ENCODE assay signal across 34 cellular contexts in genomic region chr16:88912556-88912955, GRCh38. TPM values are rescaled to one million over a fixed set of nuclear protein-coding genes. Genes with fewer than 3 reads are reported as not detected.
"Had no signal": no experiment of that assay in that cellular context is flagged by ENCODE, and none has a peak within 500 bp of the region (broad histone marks: within the 10 kb centered on the region; RNA-seq: fewer than 3 reads in every experiment).

No MANE protein-coding gene starts in this region.

- H3K9me3 Mint-ChIP-seq: mesothelial cell of epicardium; naive B cell; stimulated activated naive CD8-positive, alpha-beta T cell treated with anti-CD3 and anti-CD28 coated beads, Interleukin-15, amount 100 ng/mL, for 72 hours had no signal

- DNase-seq: dorsolateral prefrontal cortex; effector CD4-positive, alpha-beta T cell; foreskin fibroblast; gastrocnemius medialis; heart left ventricle; kidney; mesenchymal stem cell; mucosa of descending colon; naive B cell; occipital lobe; ovary; posterior cingulate gyrus; psoas muscle; right cardiac atrium; sigmoid colon; stimulated activated CD4-positive, alpha-beta T cell treated with anti-CD3 and anti-CD28 coated beads, Interleukin-2, amount 100 ng/mL, for 24 hours; stimulated activated CD4-positive, alpha-beta T cell treated with anti-CD3 and anti-CD28 coated beads, Interleukin-4, amount 100 ng/mL, for 24 hours; stimulated activated naive CD4-positive, alpha-beta T cell; stimulated activated naive CD8-positive, alpha-beta T cell treated with anti-CD3 and anti-CD28 coated beads, Interleukin-15, amount 100 ng/mL, for 72 hours; transverse colon; upper lobe of right lung; uterus had no signal

- H3K4me3 ChIP-seq: dorsolateral prefrontal cortex, gastrocnemius medialis, heart left ventricle, hepatocyte, lung, mucosa of descending colon, neural progenitor cell, ovary, psoas muscle, sigmoid colon, suprapubic skin, transverse colon, upper lobe of right lung, uterus had no signal

- H3K4me1 ChIP-seq: psoas muscle, uterus had no signal

- H3K4me3 Mint-ChIP-seq: mesothelial cell of epicardium; natural killer cell treated with Interleukin-12 subunit alpha and Interleukin-12 subunit beta and Interleukin-15 and Interleukin-18, amount 100 ng/mL, for 72 hours; neural progenitor cell; stimulated activated naive CD8-positive, alpha-beta T cell treated with anti-CD3 and anti-CD28 coated beads, Interleukin-15, amount 100 ng/mL, for 72 hours had no signal

- H3K27me3 Mint-ChIP-seq: naive B cell had no signal

- H3K36me3 ChIP-seq: gastrocnemius medialis, heart left ventricle, neural progenitor cell, ovary, sigmoid colon, suprapubic skin, transverse colon, upper lobe of right lung, uterus had no signal

- H3K27me3 ChIP-seq: gastrocnemius medialis, heart left ventricle, hepatocyte, neural progenitor cell, ovary, suprapubic skin, upper lobe of right lung, uterus had no signal

- H3K9ac ChIP-seq: neural progenitor cell had no signal

- H3K27ac Mint-ChIP-seq: mesothelial cell of epicardium; natural killer cell treated with Interleukin-12 subunit alpha and Interleukin-12 subunit beta and Interleukin-15 and Interleukin-18, amount 100 ng/mL, for 72 hours; neural progenitor cell; stimulated activated naive CD8-positive, alpha-beta T cell treated with anti-CD3 and anti-CD28 coated beads, Interleukin-15, amount 100 ng/mL, for 72 hours had no signal

- H3K4me2 ChIP-seq: hepatocyte, neural progenitor cell had no signal

- H3K27ac ChIP-seq: dorsolateral prefrontal cortex, epithelial cell of prostate, gastrocnemius medialis, heart left ventricle, hepatocyte, neural progenitor cell, ovary, psoas muscle, sigmoid colon, suprapubic skin, transverse colon, upper lobe of right lung, uterus had no signal

- ATAC-seq: esophagus mucosa; gastrocnemius medialis; heart left ventricle; left lobe of liver; mucosa of descending colon; natural killer cell treated with Interleukin-12 subunit alpha and Interleukin-12 subunit beta and Interleukin-15 and Interleukin-18, amount 100 ng/mL, for 72 hours; psoas muscle; right cardiac atrium; stimulated activated naive CD8-positive, alpha-beta T cell treated with anti-CD3 and anti-CD28 coated beads, Interleukin-15, amount 100 ng/mL, for 72 hours; upper lobe of right lung had no signal

- H3K9me3 ChIP-seq: gastrocnemius medialis, heart left ventricle, mucosa of descending colon, ovary, psoas muscle, sigmoid colon, suprapubic skin, transverse colon, upper lobe of right lung, uterus had no signal

- H3K36me3 Mint-ChIP-seq: mesothelial cell of epicardium; naive B cell; natural killer cell treated with Interleukin-12 subunit alpha and Interleukin-12 subunit beta and Interleukin-15 and Interleukin-18, amount 100 ng/mL, for 72 hours; neural progenitor cell had no signal

- H3K4me1 Mint-ChIP-seq: stimulated activated naive CD8-positive, alpha-beta T cell treated with anti-CD3 and anti-CD28 coated beads, Interleukin-15, amount 100 ng/mL, for 72 hours had no signal

RNA-seq across cellular contexts. Expression of gene PABPN1L, which starts 46.1 kb away (rescaled TPM):
- total RNA-seq: esophagus mucosa; gastrocnemius medialis; glomerular endothelial cell; heart left ventricle; hepatocyte; kidney; lung; mucosa of descending colon; natural killer cell treated with Interleukin-12 subunit alpha and Interleukin-12 subunit beta and Interleukin-15 and Interleukin-18, amount 100 ng/mL, for 72 hours; occipital lobe; ovary; psoas muscle; renal cortical epithelial cell; right cardiac atrium; sigmoid colon; skeletal muscle tissue; suprapubic skin; transverse colon; upper lobe of right lung; uterus had no signal
